In the genomic region with DNA sequence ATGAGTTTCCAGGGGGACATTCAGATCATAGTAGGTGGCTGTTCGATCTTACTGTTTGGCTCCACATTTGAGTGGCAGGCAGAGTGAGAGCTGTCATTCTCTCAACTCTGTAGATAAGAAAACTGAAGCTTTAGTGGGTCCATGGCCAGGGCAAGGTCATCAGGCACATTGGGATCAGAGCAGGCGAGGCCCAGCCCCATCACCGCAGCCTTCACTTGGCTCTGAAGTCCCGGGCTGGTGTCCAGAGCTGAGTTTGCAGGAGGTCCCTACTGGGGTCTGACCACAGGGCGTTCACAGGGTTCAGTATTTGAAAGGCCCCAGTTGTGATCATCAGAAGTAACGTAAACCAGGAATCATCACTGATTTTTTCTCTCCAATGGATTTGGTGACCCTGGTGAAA, we compare ENCODE assay signal across 17 cellular contexts.
DNase-seq lines count a peak whose midpoint lies in the region; ATAC-seq and TF ChIP-seq lines count a peak whose summit lies in the region.
"Had no signal": no experiment of that assay in that cellular context is flagged by ENCODE, and none has a peak within 500 bp of the region (broad histone marks: within the 10 kb centered on the region; RNA-seq: fewer than 3 reads in every experiment).

No MANE protein-coding gene starts in this region.

- 50 to 64% (median 61%) methylated on average over 6 of the region's 6 CpGs for WGBS in heart left ventricle, 4 donors

- H3K27ac Mint-ChIP-seq in activated CD8-positive, alpha-beta T cell treated with anti-CD3 and anti-CD28 coated beads, Interleukin-2, amount 10 ng/mL, durations not matched to agents 7 days and 5 days: no peak overlapping the region
- H3K27ac Mint-ChIP-seq: CD14-positive monocyte; CD8-positive, alpha-beta T cell; GM23338 had no signal

- H3K27me3 ChIP-seq in heart left ventricle (no peaks in the 10 kb centered on the region), gastrocnemius medialis (no peaks in the 10 kb centered on the region)

- peaks cover 0 to 7% (median 0%) of the 10 kb centered on the region in 12 donors for H3K4me1 ChIP-seq in heart left ventricle
- H3K4me1 ChIP-seq in gastrocnemius medialis: peaks cover 0 to 13% of the 10 kb centered on the region in 2 donors

- H3K36me3 ChIP-seq in heart left ventricle: peaks cover 0 to 96% (median 76%) of the 10 kb centered on the region in 9 donors
- H3K36me3 ChIP-seq in gastrocnemius medialis: peaks cover 3 to 97% of the 10 kb centered on the region in 2 donors

- no peak overlapping the region for H3K4me3 ChIP-seq in heart left ventricle
- no peak overlapping the region for H3K4me3 ChIP-seq in gastrocnemius medialis
- H3K4me3 ChIP-seq: GM23338 had no signal

- H3K4me1 Mint-ChIP-seq in activated CD8-positive, alpha-beta T cell treated with anti-CD3 and anti-CD28 coated beads, Interleukin-2, amount 10 ng/mL, durations not matched to agents 7 days and 5 days (ENCODE audit: low read depth): peaks cover 8% of the 10 kb centered on the region
- H3K4me1 Mint-ChIP-seq: CD14-positive monocyte, GM23338 had no signal

- CTCF ChIA-PET in activated CD8-positive, alpha-beta T cell treated with anti-CD3 and anti-CD28 coated beads, Interleukin-2, amount 10 ng/mL, durations not matched to agents 7 days and 5 days (lab: Charles Lee): no interaction called here

- no peaks in the 10 kb centered on the region for H3K27me3 Mint-ChIP-seq in activated CD8-positive, alpha-beta T cell treated with anti-CD3 and anti-CD28 coated beads, Interleukin-2, amount 10 ng/mL, durations not matched to agents 7 days and 5 days (ENCODE audit: low read depth)

- intact Hi-C loops in heart left ventricle (cut with DNase I) (no loop called here), Right ventricle myocardium superior (cut with DNase I) (no loop called here), gastrocnemius medialis (cut with DNase I; ENCODE audit: low total_unique reads) (loop anchor here (5.0 kb wide), 1 partner anchor 57 kb away; no protein-coding TSS in a partner anchor)

- no peaks in the 10 kb centered on the region for H3K9me3 Mint-ChIP-seq in activated CD8-positive, alpha-beta T cell treated with anti-CD3 and anti-CD28 coated beads, Interleukin-2, amount 10 ng/mL, durations not matched to agents 7 days and 5 days (ENCODE audit: insufficient read depth)
- H3K9me3 Mint-ChIP-seq: CD8-positive, alpha-beta T cell; GM23338 had no signal

- ATAC-seq in heart left ventricle (no peak), Right ventricle myocardium superior (ENCODE audit: poor library complexity) (no peak), gastrocnemius medialis (no peak)
- ATAC-seq in activated CD8-positive, alpha-beta T cell treated with anti-CD3 and anti-CD28 coated beads, Interleukin-2, amount 10 ng/mL, durations not matched to agents 7 days and 5 days: no peak
- ATAC-seq: CD8-positive, alpha-beta T cell; GM23338 had no signal

- H3K4me3 Mint-ChIP-seq in activated CD8-positive, alpha-beta T cell treated with anti-CD3 and anti-CD28 coated beads, Interleukin-2, amount 10 ng/mL, durations not matched to agents 7 days and 5 days: no peak overlapping the region
- H3K4me3 Mint-ChIP-seq: CD14-positive monocyte; CD8-positive, alpha-beta T cell; GM23338 had no signal

- H3K36me3 Mint-ChIP-seq in activated CD8-positive, alpha-beta T cell treated with anti-CD3 and anti-CD28 coated beads, Interleukin-2, amount 10 ng/mL, durations not matched to agents 7 days and 5 days (ENCODE audit: low read depth): no peaks in the 10 kb centered on the region
- H3K36me3 Mint-ChIP-seq: CD14-positive monocyte had no signal

- TF ChIP-seq CTCF in heart left ventricle (IDR thresholded peaks at IDR 0.05) (no peak), gastrocnemius medialis (IDR thresholded peaks at IDR 0.05 in 4 of 5, conservative IDR thresholded peaks at IDR 0.05 in 1 of 5) (no peak)

- POLR2A ChIA-PET in activated CD8-positive, alpha-beta T cell treated with anti-CD3 and anti-CD28 coated beads, Interleukin-2, amount 10 ng/mL, durations not matched to agents 7 days and 5 days (lab: Charles Lee): no interaction called here

- peak overlapping the region in 1 of 12 donors; percentile 15 for H3K27ac ChIP-seq in heart left ventricle
- H3K27ac ChIP-seq in gastrocnemius medialis: peak overlapping the region; percentile 79 to 89 (median 86)
- H3K27ac ChIP-seq: 22Rv1 had no signal

- in situ Hi-C loops in gastrocnemius medialis (cut with MboI; ENCODE audit: low sequenced_read_pairs in 4 of 4): no loop called here

- peak; percentile 38 for DNase-seq in activated CD8-positive, alpha-beta memory T cell treated with anti-CD3 and anti-CD28 coated beads, Interleukin-2, amount 50 U/mL, for 48 hours
- DNase-seq in activated CD8-positive, alpha-beta memory T cell treated with anti-CD3 and anti-CD28 coated beads for 24 hours: no peak
- DNase-seq in heart left ventricle (peak in 3 of 5 donors; percentile 8 to 26 (median 16)), Right ventricle myocardium superior (no peak), islet precursor cell (peak; percentile 36), gastrocnemius medialis (peak in 1 of 2 donors; percentile 21), T-helper 2 cell (no peak)
- no peak for DNase-seq in activated CD8-positive, alpha-beta T cell treated with anti-CD3 and anti-CD28 coated beads, Interleukin-2, amount 10 ng/mL, durations not matched to agents 7 days and 5 days
- DNase-seq: CD8-positive, alpha-beta T cell; COR-L47; DMS153; DMS79 treated with DMSO at 0.1 percent for 48 hours; EL; H7 had no signal

- no peaks in the 10 kb centered on the region for H3K9me3 ChIP-seq in heart left ventricle
- H3K9me3 ChIP-seq in gastrocnemius medialis: no peaks in the 10 kb centered on the region

- TF ChIP-seq POLR2A in heart left ventricle (IDR thresholded peaks at IDR 0.05): no peak
- TF ChIP-seq POLR2A in gastrocnemius medialis (IDR thresholded peaks at IDR 0.05): no peak

Comparison
In these comparisons a context has a peak if more than half of its experiments do, and no peak if none do; other contexts are left out.
1. DNase-seq: peak in activated CD8-positive, alpha-beta memory T cell treated with anti-CD3 and anti-CD28 coated beads, Interleukin-2, amount 50 U/mL, for 48 hours (single experiment), heart left ventricle (3 of 5) and islet precursor cell (single experiment); none in activated CD8-positive, alpha-beta memory T cell treated with anti-CD3 and anti-CD28 coated beads for 24 hours (single experiment), Right ventricle myocardium superior (single experiment), T-helper 2 cell (0 of 5) and activated CD8-positive, alpha-beta T cell treated with anti-CD3 and anti-CD28 coated beads, Interleukin-2, amount 10 ng/mL, durations not matched to agents 7 days and 5 days (single experiment).